ENCODE assay signal across 8 cellular contexts in genomic region chr11:94740975-94741707, GRCh38. TPM values are rescaled to one million over a fixed set of nuclear protein-coding genes. Genes with fewer than 3 reads are reported as not detected.
DNase-seq lines count a peak whose midpoint lies in the region; ATAC-seq and TF ChIP-seq lines count a peak whose summit lies in the region.

No MANE protein-coding gene starts in this region.

- H3K4me2 ChIP-seq in OCI-LY3 (ENCODE audit: low read length): peak overlapping the region; percentile 65

- DNase-seq in stimulated activated CD4-positive, alpha-beta T cell treated with anti-CD3 and anti-CD28 coated beads, Interleukin-4, amount 100 ng/mL, for 1 hour: peak; percentile 3
- DNase-seq in stimulated activated CD4-positive, alpha-beta T cell treated with anti-CD3 and anti-CD28 coated beads, Interleukin-12 subunit alpha, Interleukin-12 subunit beta, amount 100 ng/mL, for 4 hours: no peak
- DNase-seq in HS-27A (ENCODE audit: low read depth) (peak; percentile 49), colonic mucosa (no peak), kidney tubule cell (ENCODE audit: low spot score) (peak; percentile 85)
- no peak for DNase-seq in stimulated activated effector memory CD8-positive, alpha-beta T cell treated with anti-CD3 and anti-CD28 coated beads, Interleukin-12 subunit alpha, Interleukin-12 subunit beta, amount 100 ng/mL, for 72 hours (ENCODE audit: low spot score in 2 of 2)

- H3K4me3 ChIP-seq in OCI-LY3 (ENCODE audit: low read length): peak overlapping the region; percentile 66
- H3K4me3 ChIP-seq in colonic mucosa: peak overlapping the region; percentile 40

- H4K20me1 ChIP-seq in OCI-LY3 (ENCODE audit: insufficient read depth, low read length): no peaks in the 10 kb centered on the region

- peak overlapping the region; percentile 12 for H3K4me3 Mint-ChIP-seq in stimulated activated effector memory CD8-positive, alpha-beta T cell treated with anti-CD3 and anti-CD28 coated beads, Interleukin-12 subunit alpha, Interleukin-12 subunit beta, amount 100 ng/mL, for 72 hours

- H3K36me3 Mint-ChIP-seq in stimulated activated effector memory CD8-positive, alpha-beta T cell treated with anti-CD3 and anti-CD28 coated beads, Interleukin-12 subunit alpha, Interleukin-12 subunit beta, amount 100 ng/mL, for 72 hours: no peaks in the 10 kb centered on the region

- intact Hi-C loops in colonic mucosa (cut with DNase I): no loop called here

- no peaks in the 10 kb centered on the region for H3K9me3 Mint-ChIP-seq in stimulated activated effector memory CD8-positive, alpha-beta T cell treated with anti-CD3 and anti-CD28 coated beads, Interleukin-12 subunit alpha, Interleukin-12 subunit beta, amount 100 ng/mL, for 72 hours

- H3K79me2 ChIP-seq in OCI-LY3 (ENCODE audit: low read length): no peaks in the 10 kb centered on the region

- H3K27me3 ChIP-seq in OCI-LY3 (ENCODE audit: low read depth, low read length) (peaks cover 11% of the 10 kb centered on the region; the same call in 1 of the 2 replicates), colonic mucosa (peaks cover 43% of the 10 kb centered on the region)

- H3K27ac ChIP-seq in OCI-LY3 (ENCODE audit: low read length) (no peak overlapping the region), colonic mucosa (no peak overlapping the region)

- TF ChIP-seq CTCF in OCI-LY3 (IDR thresholded peaks at IDR 0.05; ENCODE audit: low read depth, low read length): peak; percentile 31
- TF ChIP-seq CTCF in colonic mucosa (IDR thresholded peaks at IDR 0.05): peak; percentile 21

- H3K9ac ChIP-seq in OCI-LY3 (ENCODE audit: low read length) (no peak overlapping the region), colonic mucosa (ENCODE audit: low read depth in 2 of 2, low read length in 2 of 2) (peak overlapping the region; percentile 3 to 42)

- H3K4me1 ChIP-seq in OCI-LY3 (ENCODE audit: low read length) (peaks cover 9% of the 10 kb centered on the region; the same call in 1 of the 2 replicates), colonic mucosa (no peaks in the 10 kb centered on the region)

- H3K4me1 Mint-ChIP-seq in stimulated activated effector memory CD8-positive, alpha-beta T cell treated with anti-CD3 and anti-CD28 coated beads, Interleukin-12 subunit alpha, Interleukin-12 subunit beta, amount 100 ng/mL, for 72 hours: no peaks in the 10 kb centered on the region

- H3K9me3 ChIP-seq in OCI-LY3 (ENCODE audit: insufficient read depth, low read length) (no peaks in the 10 kb centered on the region), colonic mucosa (no peaks in the 10 kb centered on the region)

- ATAC-seq in stimulated activated effector memory CD8-positive, alpha-beta T cell treated with anti-CD3 and anti-CD28 coated beads, Interleukin-12 subunit alpha, Interleukin-12 subunit beta, amount 100 ng/mL, for 72 hours: no peak
- no peak for ATAC-seq in GM19023 (IDR thresholded peaks at IDR 0.05; ENCODE audit: unreplicated experiment)

- peak overlapping the region; percentile 49; the same call in 1 of the 2 replicates for H2AFZ ChIP-seq in OCI-LY3 (ENCODE audit: low read depth, low read length)

- H3K36me3 ChIP-seq in OCI-LY3 (replicated peaks; ENCODE audit: low read depth, low read length) (no peaks in the 10 kb centered on the region), colonic mucosa (no peaks in the 10 kb centered on the region)

- H3K27ac Mint-ChIP-seq in stimulated activated effector memory CD8-positive, alpha-beta T cell treated with anti-CD3 and anti-CD28 coated beads, Interleukin-12 subunit alpha, Interleukin-12 subunit beta, amount 100 ng/mL, for 72 hours: no peak overlapping the region

RNA-seq across cellular contexts. Expression of gene AMOTL1, which starts 27.0 kb away (rescaled TPM):
- total RNA-seq in colonic mucosa: 10 to 100 TPM in 1 of 2 donors, 1 to 10 TPM in 1; 3.1 to 13.9 TPM

Comparison
In these comparisons a context has a peak if more than half of its experiments do, and no peak if none do; other contexts are left out.
1. DNase-seq: peak in stimulated activated CD4-positive, alpha-beta T cell treated with anti-CD3 and anti-CD28 coated beads, Interleukin-4, amount 100 ng/mL, for 1 hour (single experiment), HS-27A (single experiment) and kidney tubule cell (single experiment); none in stimulated activated CD4-positive, alpha-beta T cell treated with anti-CD3 and anti-CD28 coated beads, Interleukin-12 subunit alpha, Interleukin-12 subunit beta, amount 100 ng/mL, for 4 hours (single experiment), colonic mucosa (single experiment) and stimulated activated effector memory CD8-positive, alpha-beta T cell treated with anti-CD3 and anti-CD28 coated beads, Interleukin-12 subunit alpha, Interleukin-12 subunit beta, amount 100 ng/mL, for 72 hours (0 of 2).